23 cellular contexts compared by ENCODE assay signal in the genomic region with DNA sequence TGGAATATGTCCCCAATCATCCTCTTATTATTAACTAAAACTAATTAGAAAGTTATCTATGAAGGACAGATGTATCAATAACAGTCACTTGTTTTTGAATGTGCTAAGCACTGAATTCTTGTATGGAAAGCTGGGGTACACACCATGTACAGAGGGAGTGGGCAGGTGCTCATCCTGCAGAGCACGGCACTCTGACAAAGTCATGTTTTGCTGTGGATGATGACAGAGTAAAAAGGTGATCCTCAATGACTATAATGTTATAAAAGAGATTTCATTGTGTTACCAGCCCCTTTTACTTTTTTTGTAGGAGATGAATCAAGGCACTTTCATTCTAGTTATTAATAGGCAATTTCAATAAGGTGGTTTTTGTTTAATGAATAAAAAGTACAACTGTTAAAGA.
"Had no signal": no experiment of that assay in that cellular context is flagged by ENCODE, and none has a peak within 500 bp of the region (broad histone marks: within the 10 kb centered on the region; RNA-seq: fewer than 3 reads in every experiment).

No MANE protein-coding gene starts in this region.

- ATAC-seq: stimulated activated effector memory CD8-positive, alpha-beta T cell treated with anti-CD3 and anti-CD28 coated beads, Interleukin-12 subunit alpha, Interleukin-12 subunit beta, amount 100 ng/mL, for 72 hours; stimulated activated memory B cell treated with anti-CD40 and anti-IgM and Interleukin-4, amounts not matched to agents 10 μg/mL and 1 μg/mL and 100 μg/mL, for 72 hours; stimulated activated naive B cell treated with anti-CD40 and anti-IgM and Interleukin-4, amounts not matched to agents 10 μg/mL and 1 μg/mL and 100 μg/mL, for 72 hours; stimulated activated naive CD8-positive, alpha-beta T cell treated with anti-CD3 and anti-CD28 coated beads, Interleukin-15, amount 100 ng/mL, for 72 hours; stimulated activated naive CD8-positive, alpha-beta T cell treated with anti-CD3 and anti-CD28 coated beads, Interleukin-15, Interleukin-2, amounts not matched to agents 100 U/mL and 50 U/mL, for 24 hours; upper lobe of right lung had no signal

- H3K9me3 Mint-ChIP-seq: stimulated activated effector memory CD8-positive, alpha-beta T cell treated with anti-CD3 and anti-CD28 coated beads, Interleukin-12 subunit alpha, Interleukin-12 subunit beta, amount 100 ng/mL, for 72 hours; stimulated activated memory B cell treated with anti-CD40 and anti-IgM and Interleukin-4, amounts not matched to agents 10 μg/mL and 1 μg/mL and 100 μg/mL, for 72 hours; stimulated activated naive B cell treated with anti-CD40 and anti-IgM and Interleukin-4, amounts not matched to agents 10 μg/mL and 1 μg/mL and 100 μg/mL, for 72 hours; stimulated activated naive CD8-positive, alpha-beta T cell treated with anti-CD3 and anti-CD28 coated beads, Interleukin-15, amount 100 ng/mL, for 72 hours; stimulated activated naive CD8-positive, alpha-beta T cell treated with anti-CD3 and anti-CD28 coated beads, Interleukin-15, Interleukin-2, amounts not matched to agents 100 ng/mL and 50 ng/mL, for 24 hours; type B pancreatic cell had no signal

- H3K27me3 Mint-ChIP-seq: stimulated activated memory B cell treated with anti-CD40 and anti-IgM and Interleukin-4, amounts not matched to agents 10 μg/mL and 1 μg/mL and 100 μg/mL, for 72 hours; stimulated activated naive B cell treated with anti-CD40 and anti-IgM and Interleukin-4, amounts not matched to agents 10 μg/mL and 1 μg/mL and 100 μg/mL, for 72 hours; stimulated activated naive CD8-positive, alpha-beta T cell treated with anti-CD3 and anti-CD28 coated beads, Interleukin-15, amount 100 ng/mL, for 72 hours; stimulated activated naive CD8-positive, alpha-beta T cell treated with anti-CD3 and anti-CD28 coated beads, Interleukin-15, Interleukin-2, amounts not matched to agents 100 ng/mL and 50 ng/mL, for 24 hours; type B pancreatic cell had no signal

- H3K36me3 Mint-ChIP-seq: stimulated activated effector memory CD8-positive, alpha-beta T cell treated with anti-CD3 and anti-CD28 coated beads, Interleukin-12 subunit alpha, Interleukin-12 subunit beta, amount 100 ng/mL, for 72 hours; stimulated activated memory B cell treated with anti-CD40 and anti-IgM and Interleukin-4, amounts not matched to agents 10 μg/mL and 1 μg/mL and 100 μg/mL, for 72 hours; stimulated activated naive B cell treated with anti-CD40 and anti-IgM and Interleukin-4, amounts not matched to agents 10 μg/mL and 1 μg/mL and 100 μg/mL, for 72 hours; type B pancreatic cell had no signal

- H3K27ac Mint-ChIP-seq: stimulated activated effector memory CD8-positive, alpha-beta T cell treated with anti-CD3 and anti-CD28 coated beads, Interleukin-12 subunit alpha, Interleukin-12 subunit beta, amount 100 ng/mL, for 72 hours; stimulated activated memory B cell treated with anti-CD40 and anti-IgM and Interleukin-4, amounts not matched to agents 10 μg/mL and 1 μg/mL and 100 μg/mL, for 72 hours; stimulated activated naive B cell treated with anti-CD40 and anti-IgM and Interleukin-4, amounts not matched to agents 10 μg/mL and 1 μg/mL and 100 μg/mL, for 72 hours; stimulated activated naive CD8-positive, alpha-beta T cell treated with anti-CD3 and anti-CD28 coated beads, Interleukin-15, amount 100 ng/mL, for 72 hours; stimulated activated naive CD8-positive, alpha-beta T cell treated with anti-CD3 and anti-CD28 coated beads, Interleukin-15, Interleukin-2, amounts not matched to agents 100 ng/mL and 50 ng/mL, for 24 hours; type B pancreatic cell had no signal

- H3K4me1 Mint-ChIP-seq: stimulated activated effector memory CD8-positive, alpha-beta T cell treated with anti-CD3 and anti-CD28 coated beads, Interleukin-12 subunit alpha, Interleukin-12 subunit beta, amount 100 ng/mL, for 72 hours; stimulated activated memory B cell treated with anti-CD40 and anti-IgM and Interleukin-4, amounts not matched to agents 10 μg/mL and 1 μg/mL and 100 μg/mL, for 72 hours; stimulated activated naive B cell treated with anti-CD40 and anti-IgM and Interleukin-4, amounts not matched to agents 10 μg/mL and 1 μg/mL and 100 μg/mL, for 72 hours; stimulated activated naive CD8-positive, alpha-beta T cell treated with anti-CD3 and anti-CD28 coated beads, Interleukin-15, amount 100 ng/mL, for 72 hours had no signal

- H3K4me3 Mint-ChIP-seq: stimulated activated effector memory CD8-positive, alpha-beta T cell treated with anti-CD3 and anti-CD28 coated beads, Interleukin-12 subunit alpha, Interleukin-12 subunit beta, amount 100 ng/mL, for 72 hours; stimulated activated memory B cell treated with anti-CD40 and anti-IgM and Interleukin-4, amounts not matched to agents 10 μg/mL and 1 μg/mL and 100 μg/mL, for 72 hours; stimulated activated naive B cell treated with anti-CD40 and anti-IgM and Interleukin-4, amounts not matched to agents 10 μg/mL and 1 μg/mL and 100 μg/mL, for 72 hours; stimulated activated naive CD8-positive, alpha-beta T cell treated with anti-CD3 and anti-CD28 coated beads, Interleukin-15, amount 100 ng/mL, for 72 hours; stimulated activated naive CD8-positive, alpha-beta T cell treated with anti-CD3 and anti-CD28 coated beads, Interleukin-15, Interleukin-2, amounts not matched to agents 100 ng/mL and 50 ng/mL, for 24 hours; type B pancreatic cell had no signal

- DNase-seq: stimulated activated CD4-positive, alpha-beta T cell treated with anti-CD3 and anti-CD28 coated beads, Interleukin-2, amount 100 ng/mL, for 48 hours; stimulated activated CD4-positive, alpha-beta T cell treated with anti-CD3 and anti-CD28 coated beads, Interleukin-4, amount 100 ng/mL, for 1 hour; stimulated activated CD4-positive, alpha-beta T cell treated with anti-CD3 and anti-CD28 coated beads, Interleukin-4, amount 100 ng/mL, for 24 hours; stimulated activated CD4-positive, alpha-beta T cell treated with anti-CD3 and anti-CD28 coated beads, Interleukin-4, amount 100 ng/mL, for 4 hours; stimulated activated CD8-positive, alpha-beta memory T cell treated with anti-CD3 and anti-CD28 coated beads, Interleukin-4, amount 100 ng/mL, for 48 hours; stimulated activated naive B cell treated with anti-CD40 and anti-IgM and Interleukin-4, amounts not matched to agents 10 μg/mL and 1 μg/mL and 100 μg/mL, for 72 hours; stimulated activated naive CD4-positive, alpha-beta T cell; stimulated activated naive CD4-positive, alpha-beta T cell treated with Interleukin-2 at 50 U/mL for 16 hours; stimulated activated naive CD8-positive, alpha-beta T cell treated with anti-CD3 and anti-CD28 coated beads, Interleukin-15, amount 100 ng/mL, for 72 hours; stimulated activated naive CD8-positive, alpha-beta T cell treated with anti-CD3 and anti-CD28 coated beads, Interleukin-15, Interleukin-2, amounts not matched to agents 100 U/mL and 50 U/mL, for 24 hours; stomach; substantia nigra; testis; thyroid gland; tibial artery; transverse colon; trophoblast cell; upper lobe of right lung; uterus had no signal
